In genomic region chr6:24936641-24937317, GRCh38 we compare ENCODE assay signal across 8 cellular contexts. TPM values are rescaled to one million over a fixed set of nuclear protein-coding genes. Genes with fewer than 3 reads are reported as not detected.
A peak's percentile ranks its signal among the peaks of the same experiment; 100 is the strongest.
DNase-seq lines count a peak whose midpoint lies in the region; ATAC-seq and FAIRE-seq lines count a peak whose summit lies in the region.

No MANE protein-coding gene starts in this region.

- no peak overlapping the region for H3K27ac ChIP-seq in small intestine (ENCODE audit: low read depth in 1 of 2, low read length in 1 of 2)

- peak; percentile 74 for ATAC-seq in GM18517 (IDR thresholded peaks at IDR 0.05; ENCODE audit: unreplicated experiment)
- ATAC-seq in HG02588 (IDR thresholded peaks at IDR 0.05; ENCODE audit: unreplicated experiment) = peak; percentile 72

- peak; percentile 44 for DNase-seq in T follicular helper cell (ENCODE audit: low read depth)
- peak; percentile 49 for DNase-seq in kidney tubule cell (ENCODE audit: low spot score)
- no peak for DNase-seq in HPDE6-E6E7 (ENCODE audit: extremely low spot score)
- no peak for DNase-seq in MV-4-11 (lab: John Stamatoyannopoulos, UW)
- DNase-seq in small intestine = no peak
- DNase-seq in GF-D8 (lab: John Stamatoyannopoulos, UW) = no peak

- H3K36me3 ChIP-seq in small intestine (ENCODE audit: control insufficient read depth in 2 of 2, insufficient read depth in 2 of 2, low read length in 2 of 2) = no peaks in the 10 kb centered on the region

- no peaks in the 10 kb centered on the region for H3K9me3 ChIP-seq in small intestine (ENCODE audit: control insufficient read depth, low read depth)

- H3K4me3 ChIP-seq in small intestine (ENCODE audit: low read depth in 1 of 2, low read length in 2 of 2) = no peak overlapping the region

- FAIRE-seq in small intestine (lab: Jason Lieb, UNC) = no peak

- H3K4me1 ChIP-seq in small intestine (ENCODE audit: control insufficient read depth in 2 of 2, insufficient read depth in 1 of 2, low read depth in 1 of 2, low read length in 1 of 2) = no peaks in the 10 kb centered on the region

- WGBS in small intestine, 3 donors = 59 to 76% (median 67%) methylated on average over 5 of the region's 5 CpGs

- H3K27me3 ChIP-seq in small intestine (ENCODE audit: control insufficient read depth in 2 of 2, insufficient read depth in 2 of 2, low read length in 2 of 2) = no peaks in the 10 kb centered on the region

RNA-seq across cellular contexts. Expression of gene RIPOR2, which starts 1.0 kb away (rescaled TPM):
- polyA plus RNA-seq in small intestine = 1 to 10 TPM; 1.6 to 3.1 (median 1.8) TPM

Comparison
In these comparisons a context has a peak if more than half of its experiments do, and no peak if none do; other contexts are left out.
1. DNase-seq: peak in T follicular helper cell (single experiment) and kidney tubule cell (single experiment); none in HPDE6-E6E7 (single experiment), MV-4-11 (single experiment), small intestine (single experiment) and GF-D8 (single experiment).